Comparison of ENCODE assay signal across 1 cellular context in genomic region chr22:23478175-23478574, GRCh38.
A peak's percentile ranks its signal among the peaks of the same experiment; 100 is the strongest.
TF ChIP-seq lines count a peak whose summit lies in the region.

No MANE protein-coding gene starts in this region.

TF ChIP-seq in HEK293, 187 proteins besides CTCF, POLR2A, EP300 and RAD21 (continued from another document):
- no peak for TF ChIP-seq ZNF560 (tag by site-specific recombination; IDR thresholded peaks at IDR 0.05; ENCODE audit: borderline replicate concordance)
- no peak for TF ChIP-seq ZFHX2 (tag by site-specific recombination; conservative IDR thresholded peaks at IDR 0.05)
- no peak for TF ChIP-seq KLF8 (tag by site-specific recombination; IDR thresholded peaks at IDR 0.05)
- no peak for TF ChIP-seq REPIN1 (tag by site-specific recombination; IDR thresholded peaks at IDR 0.05; ENCODE audit: low read depth)
- peak; percentile 39; the same call in 1 of the 2 replicates for TF ChIP-seq ZBTB17 (tag by site-specific recombination; IDR thresholded peaks at IDR 0.05)
